ENCODE assay signal across 13 cellular contexts in genomic region chr19:46975011-46975917, GRCh38. TPM values are rescaled to one million over a fixed set of nuclear protein-coding genes. Genes with fewer than 3 reads are reported as not detected.
A peak's percentile ranks its signal among the peaks of the same experiment; 100 is the strongest.
DNase-seq lines count a peak whose midpoint lies in the region; ATAC-seq, FAIRE-seq and TF ChIP-seq lines count a peak whose summit lies in the region.
"Had no signal": no experiment of that assay in that cellular context is flagged by ENCODE, and none has a peak within 500 bp of the region (broad histone marks: within the 10 kb centered on the region; RNA-seq: fewer than 3 reads in every experiment).

No MANE protein-coding gene starts in this region.

- H3K36me3 ChIP-seq in IMR-90 (ENCODE audit: control insufficient read depth, insufficient read depth, low read length) (no peaks in the 10 kb centered on the region; the same call in 1 of the 2 replicates), ovary (no peaks in the 10 kb centered on the region)
- H3K36me3 ChIP-seq: BE2C had no signal

- peak overlapping the region; percentile 72 for H4K91ac ChIP-seq in IMR-90 (ENCODE audit: insufficient read depth, low read depth, low read length)

- in situ Hi-C loops in IMR-90 (cut with MboI; ENCODE audit: low sequenced_read_pairs) (no loop called here), GM13976 (cut with MboI; ENCODE audit: low sequenced_read_pairs, unreplicated experiment) (loop anchor here (25.0 kb wide), 1 partner anchor 213 kb away; no protein-coding TSS in a partner anchor)

- TF ChIP-seq EP300 in A549 (IDR thresholded peaks at IDR 0.05) (no peak), ovary (IDR thresholded peaks at IDR 0.05) (no peak)

- peak overlapping the region; percentile 87 for H2BK5ac ChIP-seq in IMR-90 (ENCODE audit: low read depth, low read length, poor library complexity, severe bottlenecking)

- peaks cover 44% of the 10 kb centered on the region for H3K9me1 ChIP-seq in IMR-90 (ENCODE audit: insufficient read depth, low read length)

- peak overlapping the region; percentile 10 to 62 for H4K8ac ChIP-seq in IMR-90 (ENCODE audit: low read depth in 2 of 2, low read length in 2 of 2)

- H3K27me3 ChIP-seq in IMR-90 (ENCODE audit: control insufficient read depth, insufficient read depth, low read length), result no peaks in the 10 kb centered on the region
- H3K27me3 ChIP-seq in ovary, result no peaks in the 10 kb centered on the region
- H3K27me3 ChIP-seq: BE2C had no signal

- H3K18ac ChIP-seq in IMR-90 (ENCODE audit: low read depth, low read length), result peak overlapping the region; percentile 37; the same call in 1 of the 2 replicates

- H3K4me1 ChIP-seq in A549, result peaks cover 41% of the 10 kb centered on the region
- peaks cover 35% of the 10 kb centered on the region for H3K4me1 ChIP-seq in IMR-90 (ENCODE audit: control insufficient read depth, insufficient read depth, low read length)
- peaks cover 24% of the 10 kb centered on the region for H3K4me1 ChIP-seq in ovary (ENCODE audit: insufficient read depth)

- H3K27me3 Mint-ChIP-seq in endothelial cell (ENCODE audit: unreplicated experiment), result peaks cover 15% of the 10 kb centered on the region
- H3K27me3 Mint-ChIP-seq: stimulated activated naive B cell treated with anti-CD40 and anti-IgM and Interleukin-4, amounts not matched to agents 10 μg/mL and 1 μg/mL and 100 μg/mL, for 72 hours had no signal

- H4K5ac ChIP-seq in IMR-90 (ENCODE audit: low read depth, low read length), result peak overlapping the region; percentile 8; the same call in 1 of the 2 replicates

- no peak for TF ChIP-seq RAD21 in A549 (conservative IDR thresholded peaks at IDR 0.05 in 1 of 2, IDR thresholded peaks at IDR 0.05 in 1 of 2)
- no peak for TF ChIP-seq RAD21 in IMR-90 (IDR thresholded peaks at IDR 0.05; ENCODE audit: low read length)

- H2AFZ ChIP-seq in IMR-90 (replicated peaks; ENCODE audit: low read length, poor library complexity), result no peak overlapping the region

- H2BK15ac ChIP-seq in IMR-90 (ENCODE audit: low read depth, low read length), result peak overlapping the region; percentile 9; the same call in 1 of the 3 replicates

- no peak for FAIRE-seq in A549 (lab: Jason Lieb, UNC)
- FAIRE-seq: frontal cortex, H54 had no signal

- H3K4me2 ChIP-seq in A549 (peak overlapping the region; percentile 64), IMR-90 (ENCODE audit: low read depth, low read length) (peak overlapping the region; percentile 6; the same call in 1 of the 2 replicates)

- H3K9me3 ChIP-seq in A549 (no peaks in the 10 kb centered on the region), IMR-90 (ENCODE audit: control insufficient read depth, insufficient read depth, low read length) (no peaks in the 10 kb centered on the region), ovary (no peaks in the 10 kb centered on the region)
- H3K9me3 ChIP-seq: BE2C had no signal

- peaks cover 48% of the 10 kb centered on the region for H3K4me1 Mint-ChIP-seq in endothelial cell (ENCODE audit: unreplicated experiment)

- TF ChIP-seq CTCF in A549 (IDR thresholded peaks at IDR 0.05), result no peak
- no peak for TF ChIP-seq CTCF in IMR-90 (conservative IDR thresholded peaks at IDR 0.05; ENCODE audit: low read depth, low read length)
- TF ChIP-seq CTCF in endothelial cell (IDR thresholded peaks at IDR 0.05; ENCODE audit: unreplicated experiment), result no peak
- no peak for TF ChIP-seq CTCF in ovary (IDR thresholded peaks at IDR 0.05)
- no peak for TF ChIP-seq CTCF in GM13976 (IDR thresholded peaks at IDR 0.05; ENCODE audit: borderline replicate concordance, control extremely low read depth, extremely low read depth, insufficient read depth, missing control alignments)

- 72% methylated on average over 16 of the region's 16 CpGs for WGBS in A549 (ENCODE audit: missing lambda C conversion rate)
- WGBS in IMR-90 (ENCODE audit: extremely low coverage in 2 of 2, insufficient read length in 1 of 2), 2 experiments, result 54% methylated on average over 4 of the region's 16 CpGs; no CpG with 5 or more reads in 1 of the 2 experiments
- WGBS in ovary, 3 donors, result 34 to 41% (median 39%) methylated on average over 16 of the region's 16 CpGs

- H3K23ac ChIP-seq in IMR-90 (ENCODE audit: low read depth, low read length), result peak overlapping the region; percentile 93

- H3K27ac ChIP-seq in A549 (peak overlapping the region; percentile 61 to 76), IMR-90 (ENCODE audit: insufficient read depth, low read length) (peak overlapping the region; percentile 18; the same call in 1 of the 2 replicates), ovary (peak overlapping the region; percentile 14 to 37)

- CTCF ChIA-PET in A549 (lab: Yijun Ruan, JAX) (interaction anchor here (1.1 to 11.5 kb wide), 14 partner anchors 10 to 221 kb away, joined by 3 to 156 read pairs (median 5); no protein-coding TSS in a partner anchor), IMR-90 (lab: Yijun Ruan, JAX) (interaction anchor here (0.5 to 1.3 kb wide), 4 partner anchors 16 to 135 kb away, joined by 3 to 5 read pairs (median 4); no protein-coding TSS in a partner anchor)

- H2BK120ac ChIP-seq in IMR-90 (ENCODE audit: low read depth, low read length), result peak overlapping the region; percentile 92

- H2AK5ac ChIP-seq in IMR-90 (ENCODE audit: low read depth, low read length), result peak overlapping the region; percentile 27; the same call in 1 of the 2 replicates

- no peak overlapping the region; the same call in 1 of the 2 replicates for H3K9ac ChIP-seq in IMR-90 (ENCODE audit: low read depth, low read length)

- peak overlapping the region; percentile 32; the same call in 1 of the 2 replicates for H3K56ac ChIP-seq in IMR-90 (ENCODE audit: extremely low read depth, insufficient read depth, low read length)

- POLR2A ChIA-PET in A549 (lab: Yijun Ruan, JAX), result interaction anchor here (0.8 kb wide), 1 partner anchor 187 kb away, joined by 4 read pairs; the partner anchor contains the start of gene SLC1A5
- POLR2A ChIA-PET in IMR-90 (lab: Charles Lee; ENCODE audit: unreplicated experiment), result interaction anchor here (0.6 to 1.4 kb wide), 2 partner anchors 11 to 875 kb away, joined by 4 to 9 read pairs; no protein-coding TSS in a partner anchor

- peaks cover 44 to 80% of the 10 kb centered on the region in 2 experiments for H3K79me1 ChIP-seq in IMR-90 (ENCODE audit: low read depth in 1 of 2, low read length in 2 of 2)

- no peak for TF ChIP-seq POLR2A in A549 (IDR thresholded peaks at IDR 0.05; ENCODE audit: low read length)
- TF ChIP-seq POLR2A in IMR-90 (IDR thresholded peaks at IDR 0.05; ENCODE audit: low read depth, low read length), result no peak
- TF ChIP-seq POLR2A in ovary (IDR thresholded peaks at IDR 0.05), result no peak

- peak overlapping the region; percentile 53 for H2AK9ac ChIP-seq in IMR-90 (replicated peaks; ENCODE audit: low read depth, low read length, poor library complexity)

- no peaks in the 10 kb centered on the region for H3K9me3 Mint-ChIP-seq in endothelial cell (ENCODE audit: unreplicated experiment)
- H3K9me3 Mint-ChIP-seq: stimulated activated naive B cell treated with anti-CD40 and anti-IgM and Interleukin-4, amounts not matched to agents 10 μg/mL and 1 μg/mL and 100 μg/mL, for 72 hours had no signal

- ATAC-seq in A549 (peak in 1 of 2 experiments; percentile 18; a peak in 3 of 6 replicates), IMR-90 (ENCODE audit: low read depth) (no peak)
- ATAC-seq: stimulated activated naive B cell treated with anti-CD40 and anti-IgM and Interleukin-4, amounts not matched to agents 10 μg/mL and 1 μg/mL and 100 μg/mL, for 72 hours had no signal

- H4K20me1 ChIP-seq in IMR-90 (ENCODE audit: insufficient read depth, low read length), result peaks cover 28% of the 10 kb centered on the region

- peak overlapping the region; percentile 69 for H3K14ac ChIP-seq in IMR-90 (replicated peaks; ENCODE audit: low read depth, low read length)

- no peak overlapping the region for H3K4me3 Mint-ChIP-seq in endothelial cell (ENCODE audit: unreplicated experiment)
- H3K4me3 Mint-ChIP-seq: stimulated activated naive B cell treated with anti-CD40 and anti-IgM and Interleukin-4, amounts not matched to agents 10 μg/mL and 1 μg/mL and 100 μg/mL, for 72 hours had no signal

- H3K27ac Mint-ChIP-seq in endothelial cell (ENCODE audit: unreplicated experiment), result peak overlapping the region; percentile 80
- H3K27ac Mint-ChIP-seq: stimulated activated naive B cell treated with anti-CD40 and anti-IgM and Interleukin-4, amounts not matched to agents 10 μg/mL and 1 μg/mL and 100 μg/mL, for 72 hours had no signal

- dilution Hi-C loops in IMR-90 (cut with HindIII; ENCODE audit: low sequenced_read_pairs, unreplicated experiment), result no loop called here

- DNase-seq in A549 (ENCODE audit: low read depth in 1 of 2, low spot score in 1 of 2), result no peak
- DNase-seq in IMR-90, result no peak
- no peak for DNase-seq in endothelial cell (ENCODE audit: low spot score)
- DNase-seq in ovary, result no peak
- DNase-seq in NCI-H226, result no peak
- DNase-seq in GM13976 (ENCODE audit: low spot score), result no peak
- no peak for DNase-seq in stimulated activated CD4-positive, alpha-beta T cell treated with anti-CD3 and anti-CD28 coated beads, Interleukin-4, amount 100 ng/mL, for 1 hour
- DNase-seq in activated gamma-delta T cell (lab: John Stamatoyannopoulos, UW), result no peak
- DNase-seq: stimulated activated naive B cell treated with anti-CD40 and anti-IgM and Interleukin-4, amounts not matched to agents 10 μg/mL and 1 μg/mL and 100 μg/mL, for 72 hours had no signal

- H3K36me3 Mint-ChIP-seq in endothelial cell (ENCODE audit: low read depth, unreplicated experiment), result peaks cover 4% of the 10 kb centered on the region

- peak overlapping the region; percentile 79 for H2BK20ac ChIP-seq in IMR-90 (ENCODE audit: low read depth, low read length)

- H3K4me3 ChIP-seq in A549, result no peak overlapping the region
- no peak overlapping the region for H3K4me3 ChIP-seq in IMR-90 (ENCODE audit: insufficient read depth, low read depth, low read length)
- H3K4me3 ChIP-seq in ovary, result no peak overlapping the region

- intact Hi-C loops in IMR-90 (cut with micrococcal nuclease), result loop anchor here (5.0 kb wide), 1 partner anchor 63 kb away; no protein-coding TSS in a partner anchor
- intact Hi-C loops in ovary (cut with DNase I), result loop anchor here in 3 of 4 donors (5.0 to 10.0 kb wide), 2 partner anchors 113 to 1120 kb away; partner anchors contain the start of gene ARHGAP35 (in 3 of the 3)

- BruUV-seq in IMR-90 (replicated peaks; lab: Mats Ljungman, UMichigan), result no TSS peak

- H3K4ac ChIP-seq in IMR-90 (ENCODE audit: low read depth, low read length), result peak overlapping the region; percentile 87

RNA-seq across cellular contexts. Expression of gene NPAS1, which starts 44.4 kb away (rescaled TPM):
- 1.3 and 1.5 TPM in 2 replicates for polyA plus RNA-seq in A549 (2011; rRNA removed)
- polyA plus RNA-seq in A549 (2012; cell fraction: cytosol; rRNA removed), result 3.6 and 5.4 TPM in 2 replicates
- polyA plus RNA-seq in A549 (2012; cell fraction: nucleus; rRNA removed), result 5.3 and 7.9 TPM in 2 replicates
- polyA plus RNA-seq in A549 (2017; fragmentation: RNase III; extraction: RNeasy Plus Mini Kit Qiagen cat#74134 plus additional on column Dnase treatment), result 2.3 to 3.5 TPM (median 3.4 TPM) in 3 replicates
- 0.83 and 1.3 TPM in 2 replicates for polyA minus RNA-seq in A549 (2011; rRNA and poly(A)+ RNA removed)
- 0.36 and 0.56 TPM in 2 replicates for total RNA-seq in IMR-90 (2012; rRNA removed)
- 5.7 and 7.4 TPM in 2 replicates for polyA plus RNA-seq in IMR-90 (2012; rRNA removed)
- 6.7 and 7.2 TPM in 2 replicates for polyA plus RNA-seq in IMR-90 (2012; cell fraction: cytosol; rRNA removed)
- polyA plus RNA-seq in IMR-90 (2012; cell fraction: nucleus; rRNA removed; ENCODE audit: low replicate concordance), result 6.1 and 23.6 TPM in 2 replicates
- 1.0 TPM for total RNA-seq in endothelial cell (ENCODE audit: unreplicated experiment)
- total RNA-seq in ovary, result under 1 TPM in 4 of 7 donors, not detected in 3; 0.15 to 0.57 (median 0.35) TPM
- polyA plus RNA-seq in ovary, result under 1 TPM in 1 of 2 donors, not detected in 1; 0.31 TPM
- total RNA-seq: HT1080 had no signal

Comparison
In these comparisons a context has a peak if more than half of its experiments do, and no peak if none do; other contexts are left out.
1. H3K27ac ChIP-seq: peak in every context shown above with its lines; median percentile 68 in A549; 26 in ovary; 18 in IMR-90.